Comparison of ENCODE assay signal across 34 cellular contexts in the genomic region with DNA sequence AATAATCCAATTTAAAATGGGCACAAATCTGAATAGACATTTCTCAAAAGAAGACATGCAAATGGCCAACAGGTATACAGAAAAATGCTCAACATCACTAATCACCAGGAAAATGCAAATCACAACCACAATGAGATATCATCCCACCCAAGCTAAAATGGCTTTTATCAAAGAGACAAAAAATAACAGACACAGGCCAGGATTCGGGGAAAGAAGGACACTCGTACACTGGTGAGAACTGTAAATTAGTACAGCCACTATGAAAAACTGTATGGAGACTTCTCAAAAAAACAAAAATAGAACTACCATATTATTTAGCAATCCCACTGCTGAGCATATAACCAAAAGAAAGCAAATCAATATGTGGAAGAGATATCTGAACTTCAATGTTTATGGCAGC. TPM values are rescaled to one million over a fixed set of nuclear protein-coding genes. Genes with fewer than 3 reads are reported as not detected.
"Had no signal": no experiment of that assay in that cellular context is flagged by ENCODE, and none has a peak within 500 bp of the region (broad histone marks: within the 10 kb centered on the region; RNA-seq: fewer than 3 reads in every experiment).

No MANE protein-coding gene starts in this region.

- H3K4me3 Mint-ChIP-seq: activated B cell treated with CpG ODN at 0.5 μM for 24 hours; activated CD4-positive, alpha-beta memory T cell treated with anti-CD3 and anti-CD28 coated beads, Interleukin-2, amount 10 ng/mL, durations not matched to agents 7 days and 5 days; activated CD4-positive, alpha-beta T cell treated with anti-CD3 and anti-CD28 coated beads, Interleukin-2, amount 10 ng/mL, durations not matched to agents 7 days and 5 days; activated CD8-positive, alpha-beta memory T cell treated with anti-CD3 and anti-CD28 coated beads, Interleukin-2, amount 10 ng/mL, durations not matched to agents 7 days and 5 days; activated CD8-positive, alpha-beta T cell treated with anti-CD3 and anti-CD28 coated beads, Interleukin-2, amount 10 ng/mL, durations not matched to agents 7 days and 5 days; activated naive CD4-positive, alpha-beta T cell treated with anti-CD3 and anti-CD28 coated beads for 36 hours; activated naive CD8-positive, alpha-beta T cell treated with anti-CD3 and anti-CD28 coated beads for 36 hours; activated T-cell treated with anti-CD3 and anti-CD28 coated beads, Interleukin-2, amount 50 U/mL, for 24 hours; T-helper 1 cell treated with Interleukin-12 subunit alpha and Interleukin-12 subunit beta and Interleukin-4 antibody, amounts not matched to agents 30 μg/mL and 1 μg/mL, for 36 hours; T-helper 2 cell treated with Interferon-gamma antibody and Interleukin-4, amounts not matched to agents 5 μg/mL and 100 μg/mL, for 36 hours had no signal

- H3K9me3 ChIP-seq: adrenal gland, body of pancreas, breast epithelium had no signal

- H3K9me3 Mint-ChIP-seq: activated B cell treated with CpG ODN at 0.5 μM for 24 hours; activated CD4-positive, alpha-beta memory T cell treated with anti-CD3 and anti-CD28 coated beads, Interleukin-2, amount 10 ng/mL, durations not matched to agents 7 days and 5 days; activated CD4-positive, alpha-beta T cell treated with anti-CD3 and anti-CD28 coated beads, Interleukin-2, amount 10 ng/mL, durations not matched to agents 7 days and 5 days; activated naive CD4-positive, alpha-beta T cell treated with anti-CD3 and anti-CD28 coated beads for 36 hours; activated naive CD4-positive, alpha-beta T cell treated with anti-CD3 and anti-CD28 coated beads, Interleukin-2, amount 50 U/mL, for 72 hours; activated naive CD8-positive, alpha-beta T cell treated with anti-CD3 and anti-CD28 coated beads for 36 hours; activated T-cell treated with anti-CD3 and anti-CD28 coated beads, Interleukin-2, amount 50 U/mL, for 24 hours; activated T-helper 2 cell treated with anti-CD3 and anti-CD28 coated beads, Interferon-gamma antibody, Interleukin-2, Interleukin-4, amounts not matched to agents 10 μg/mL and 5 μg/mL and 100 μg/mL, durations not matched to agents 14 hours and 24 hours and 36 hours; T-helper 1 cell treated with Interleukin-12 subunit alpha and Interleukin-12 subunit beta and Interleukin-4 antibody, amounts not matched to agents 30 μg/mL and 1 μg/mL, for 36 hours; T-helper 2 cell treated with Interferon-gamma antibody and Interleukin-4, amounts not matched to agents 5 μg/mL and 100 μg/mL, for 36 hours had no signal

- DNase-seq: activated B cell treated with CpG ODN at 0.5 μM for 24 hours; activated CD4-positive, alpha-beta memory T cell treated with anti-CD3 and anti-CD28 coated beads, Interleukin-2, amount 10 ng/mL, durations not matched to agents 7 days and 5 days; activated CD4-positive, alpha-beta T cell treated with anti-CD3 and anti-CD28 coated beads for 4 hours; activated CD4-positive, alpha-beta T cell treated with anti-CD3 and anti-CD28 coated beads, Interleukin-2, amount 10 ng/mL, durations not matched to agents 7 days and 5 days; activated CD4-positive, alpha-beta T cell treated with anti-CD3 and anti-CD28 coated beads, Interleukin-2, amount 50 U/mL, for 48 hours; activated CD4-positive, CD25-positive, alpha-beta regulatory T cell treated with anti-CD3 and anti-CD28 coated beads, Interleukin-2, amount 50 U/mL, for 72 hours; activated CD8-positive, alpha-beta memory T cell treated with anti-CD3 and anti-CD28 coated beads for 24 hours; activated CD8-positive, alpha-beta memory T cell treated with anti-CD3 and anti-CD28 coated beads, Interleukin-2, amount 10 ng/mL, durations not matched to agents 7 days and 5 days; activated CD8-positive, alpha-beta memory T cell treated with anti-CD3 and anti-CD28 coated beads, Interleukin-2, amount 50 U/mL, for 48 hours; activated CD8-positive, alpha-beta T cell treated with anti-CD3 and anti-CD28 coated beads, Interleukin-2, amount 10 ng/mL, durations not matched to agents 7 days and 5 days; activated effector memory CD4-positive, alpha-beta T cell treated with Interleukin-2 at 50 U/mL for 16 hours; activated gamma-delta T cell; activated naive CD4-positive, alpha-beta T cell treated with anti-CD3 and anti-CD28 coated beads for 36 hours; activated naive CD4-positive, alpha-beta T cell treated with anti-CD3 and anti-CD28 coated beads, Interleukin-2, amount 50 U/mL, for 16 hours; activated naive CD8-positive, alpha-beta T cell treated with anti-CD3 and anti-CD28 coated beads for 36 hours; activated T-cell treated with anti-CD3 and anti-CD28 coated beads, Interleukin-2, amount 50 U/mL, for 24 hours; activated T-cell treated with anti-CD3 and anti-CD28 coated beads, Interleukin-2, amount 50 U/mL, for 48 hours; adrenal gland; amniotic stem cell; aorta; body of pancreas; brain microvascular endothelial cell; central memory CD4-positive, alpha-beta T cell; T-helper 1 cell; T-helper 2 cell; T-helper 9 cell had no signal

- FAIRE-seq: astrocyte, TTC549 had no signal

- H3K36me3 Mint-ChIP-seq: activated CD8-positive, alpha-beta memory T cell treated with anti-CD3 and anti-CD28 coated beads, Interleukin-2, amount 10 ng/mL, durations not matched to agents 7 days and 5 days; activated naive CD4-positive, alpha-beta T cell treated with anti-CD3 and anti-CD28 coated beads, Interleukin-2, amount 50 U/mL, for 72 hours; activated naive CD8-positive, alpha-beta T cell treated with anti-CD3 and anti-CD28 coated beads for 36 hours had no signal

- H3K4me1 Mint-ChIP-seq: activated B cell treated with CpG ODN at 0.5 μM for 24 hours; activated CD4-positive, alpha-beta T cell treated with anti-CD3 and anti-CD28 coated beads, Interleukin-2, amount 10 ng/mL, durations not matched to agents 7 days and 5 days; activated CD8-positive, alpha-beta memory T cell treated with anti-CD3 and anti-CD28 coated beads, Interleukin-2, amount 10 ng/mL, durations not matched to agents 7 days and 5 days; activated naive CD8-positive, alpha-beta T cell treated with anti-CD3 and anti-CD28 coated beads for 36 hours had no signal

- H3K4me1 ChIP-seq: adrenal gland, body of pancreas, breast epithelium had no signal

- H3K4me3 ChIP-seq: adrenal gland, body of pancreas, breast epithelium had no signal

- H3K27ac Mint-ChIP-seq: activated B cell treated with CpG ODN at 0.5 μM for 24 hours; activated CD4-positive, alpha-beta memory T cell treated with anti-CD3 and anti-CD28 coated beads, Interleukin-2, amount 10 ng/mL, durations not matched to agents 7 days and 5 days; activated CD4-positive, alpha-beta T cell treated with anti-CD3 and anti-CD28 coated beads, Interleukin-2, amount 10 ng/mL, durations not matched to agents 7 days and 5 days; activated CD8-positive, alpha-beta memory T cell treated with anti-CD3 and anti-CD28 coated beads, Interleukin-2, amount 10 ng/mL, durations not matched to agents 7 days and 5 days; activated CD8-positive, alpha-beta T cell treated with anti-CD3 and anti-CD28 coated beads, Interleukin-2, amount 10 ng/mL, durations not matched to agents 7 days and 5 days; activated naive CD4-positive, alpha-beta T cell treated with anti-CD3 and anti-CD28 coated beads for 36 hours; activated naive CD4-positive, alpha-beta T cell treated with anti-CD3 and anti-CD28 coated beads, Interleukin-2, amount 50 U/mL, for 72 hours; activated T-cell treated with anti-CD3 and anti-CD28 coated beads, Interleukin-2, amount 50 U/mL, for 24 hours; activated T-helper 2 cell treated with anti-CD3 and anti-CD28 coated beads, Interferon-gamma antibody, Interleukin-2, Interleukin-4, amounts not matched to agents 10 μg/mL and 5 μg/mL and 100 μg/mL, durations not matched to agents 14 hours and 24 hours and 36 hours; T-helper 1 cell treated with Interleukin-12 subunit alpha and Interleukin-12 subunit beta and Interleukin-4 antibody, amounts not matched to agents 30 μg/mL and 1 μg/mL, for 36 hours; T-helper 2 cell treated with Interferon-gamma antibody and Interleukin-4, amounts not matched to agents 5 μg/mL and 100 μg/mL, for 36 hours had no signal

- H3K27ac ChIP-seq: adrenal gland, body of pancreas, brain microvascular endothelial cell, breast epithelium, VCaP had no signal

- H3K36me3 ChIP-seq: adrenal gland, brain microvascular endothelial cell, breast epithelium had no signal

- H3K27me3 ChIP-seq: body of pancreas, brain microvascular endothelial cell, breast epithelium had no signal

- ATAC-seq: activated CD8-positive, alpha-beta memory T cell treated with anti-CD3 and anti-CD28 coated beads, Interleukin-2, amount 10 ng/mL, durations not matched to agents 7 days and 5 days; activated CD8-positive, alpha-beta T cell treated with anti-CD3 and anti-CD28 coated beads, Interleukin-2, amount 10 ng/mL, durations not matched to agents 7 days and 5 days; activated naive CD4-positive, alpha-beta T cell treated with anti-CD3 and anti-CD28 coated beads, Interleukin-2, amount 50 U/mL, for 72 hours; body of pancreas had no signal

RNA-seq across cellular contexts. Expression of gene SPP1, which starts 8.5 kb away (rescaled TPM):
- total RNA-seq: activated B cell treated with CpG ODN at 0.5 μM for 24 hours; activated CD8-positive, alpha-beta T cell treated with anti-CD3 and anti-CD28 coated beads, Interleukin-2, amount 10 ng/mL, durations not matched to agents 7 days and 5 days; activated naive CD4-positive, alpha-beta T cell treated with anti-CD3 and anti-CD28 coated beads for 36 hours; activated naive CD4-positive, alpha-beta T cell treated with anti-CD3 and anti-CD28 coated beads, Interleukin-2, amount 50 U/mL, for 72 hours had no signal
